In genomic region chr3:74862501-74862900, GRCh38 we compare ENCODE assay signal across 25 cellular contexts.
A peak's percentile ranks its signal among the peaks of the same experiment; 100 is the strongest.
DNase-seq lines count a peak whose midpoint lies in the region; ATAC-seq and TF ChIP-seq lines count a peak whose summit lies in the region.
"Had no signal": no experiment of that assay in that cellular context is flagged by ENCODE, and none has a peak within 500 bp of the region (broad histone marks: within the 10 kb centered on the region; RNA-seq: fewer than 3 reads in every experiment).

No MANE protein-coding gene starts in this region.

- no peak overlapping the region for H2AFZ ChIP-seq in GM23248

- peak; percentile 18 for DNase-seq in Ammon's horn (ENCODE audit: low spot score)
- DNase-seq in GM23248, result peak; percentile 45
- DNase-seq in NCI-H446 treated with DMSO at 0.1 percent for 48 hours (lab: John Stamatoyannopoulos, UW), result peak; percentile 69
- DNase-seq in fibroblast of the aortic adventitia (ENCODE audit: low read depth), result peak; percentile 0
- no peak for DNase-seq in posterior cingulate gyrus
- DNase-seq in NCI-H510A (lab: John Stamatoyannopoulos, UW), result no peak
- DNase-seq: CD4-positive, alpha-beta T cell; COR-L47; DMS 273 treated with DMSO at 0.1 percent for 48 hours; DMS79 treated with DMSO at 0.1 percent for 48 hours; H7; MM.1S; NCI-H1092 treated with DMSO at 0.1 percent for 48 hours; NCI-H524 treated with DMSO at 0.1 percent for 48 hours; NCI-H82; OCI-M1; SJCRH30; T-cell had no signal

- no peaks in the 10 kb centered on the region for H3K27me3 ChIP-seq in GM23248 (replicated peaks; ENCODE audit: insufficient read depth)
- H3K27me3 ChIP-seq: BLaER1, SJCRH30 had no signal

- H3K4me1 ChIP-seq in GM23248 (ENCODE audit: insufficient read depth), result no peaks in the 10 kb centered on the region
- H3K4me1 ChIP-seq: A549, BLaER1, SJCRH30 had no signal

- no peak overlapping the region for H3K4me2 ChIP-seq in GM23248 (ENCODE audit: unreplicated experiment)
- H3K4me2 ChIP-seq: A549, BLaER1 had no signal

- ATAC-seq in GM18519 (IDR thresholded peaks at IDR 0.05; ENCODE audit: low FRiP score, unreplicated experiment) (no peak), HG03280 (IDR thresholded peaks at IDR 0.05; ENCODE audit: unreplicated experiment) (no peak)
- ATAC-seq: A549, HepG2, K562, T-cell had no signal

- no peaks in the 10 kb centered on the region for H3K9me2 ChIP-seq in GM23248 (ENCODE audit: insufficient read depth)

- intact Hi-C loops in posterior cingulate gyrus (cut with DNase I), result no loop called here

- H3K27ac ChIP-seq in GM23248, result no peak overlapping the region
- H3K27ac ChIP-seq: A549, BLaER1, HL-60, SJCRH30 had no signal

- H3K4me3 ChIP-seq in GM23248 (no peak overlapping the region), fibroblast of the aortic adventitia (ENCODE audit: low read depth, low read length) (no peak overlapping the region)
- H3K4me3 ChIP-seq: A549, BLaER1, K562, SJCRH30 had no signal

- no peaks in the 10 kb centered on the region for H3K36me3 ChIP-seq in GM23248 (ENCODE audit: low read depth)
- H3K36me3 ChIP-seq: BLaER1, SJCRH30 had no signal

- no peaks in the 10 kb centered on the region for H4K20me1 ChIP-seq in GM23248 (ENCODE audit: insufficient read depth)
- H4K20me1 ChIP-seq: BLaER1 had no signal

- in situ Hi-C loops in GM23248 (cut with MboI), result no loop called here

- H3F3A ChIP-seq in GM23248 (ENCODE audit: insufficient read depth), result no peaks in the 10 kb centered on the region

- whole genome bisulfite sequencing in GM23248 (ENCODE audit: low coverage in 1 of 2, low lambda C conversion rate in 2 of 2, missing lambda C conversion rate in 2 of 2), 2 experiments, result 24 to 31% methylated on average over 3 of the region's 3 CpGs

- H3K9ac ChIP-seq in GM23248, result no peak overlapping the region
- H3K9ac ChIP-seq: BLaER1 had no signal

- no peak for TF ChIP-seq CTCF in fibroblast of the aortic adventitia (IDR thresholded peaks at IDR 0.05; ENCODE audit: insufficient read depth, low read length)

- no peaks in the 10 kb centered on the region for H3K9me3 ChIP-seq in GM23248 (ENCODE audit: low read depth)
- H3K9me3 ChIP-seq: A549, BLaER1, SJCRH30 had no signal

- H3K79me2 ChIP-seq in GM23248 (ENCODE audit: insufficient read depth), result no peaks in the 10 kb centered on the region

Comparison
In these comparisons a context has a peak if more than half of its experiments do, and no peak if none do; other contexts are left out.
1. DNase-seq: peak in Ammon's horn (single experiment), GM23248 (single experiment), NCI-H446 treated with DMSO at 0.1 percent for 48 hours (single experiment) and fibroblast of the aortic adventitia (single experiment); none in posterior cingulate gyrus (0 of 10) and NCI-H510A (single experiment).